In the genomic region with DNA sequence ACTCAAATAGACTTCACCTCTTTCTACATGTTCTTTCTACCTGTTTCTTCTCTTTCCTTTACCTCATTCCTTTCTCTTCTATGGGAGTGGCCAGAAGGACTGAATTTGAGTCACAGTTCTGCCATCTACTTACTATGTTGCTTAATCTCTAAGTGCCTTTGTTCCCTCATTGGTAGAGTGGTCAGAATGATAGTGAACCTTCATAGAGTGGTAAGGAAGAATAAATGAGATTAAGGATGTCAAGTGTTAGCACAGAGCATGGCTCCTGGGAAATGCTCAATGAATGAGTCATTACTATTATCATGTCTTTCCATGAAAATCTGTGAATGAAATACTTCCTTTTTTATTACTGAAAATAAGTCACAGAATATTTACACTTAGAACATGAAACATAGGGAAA, we compare ENCODE assay signal across 21 cellular contexts. TPM values are rescaled to one million over a fixed set of nuclear protein-coding genes. Genes with fewer than 3 reads are reported as not detected.
DNase-seq lines count a peak whose midpoint lies in the region; ATAC-seq and TF ChIP-seq lines count a peak whose summit lies in the region.
"Had no signal": no experiment of that assay in that cellular context is flagged by ENCODE, and none has a peak within 500 bp of the region (broad histone marks: within the 10 kb centered on the region; RNA-seq: fewer than 3 reads in every experiment).

No MANE protein-coding gene starts in this region.

- no peaks in the 10 kb centered on the region for H4K20me1 ChIP-seq in HCT116 (ENCODE audit: insufficient read depth)

- no peaks in the 10 kb centered on the region for H3K79me2 ChIP-seq in HCT116 (ENCODE audit: insufficient read depth, low read length)

- H3K4me3 ChIP-seq in AG10803 (ENCODE audit: low read length) (no peak overlapping the region), HCT116 (replicated peaks in 1 of 2; ENCODE audit: low read depth in 1 of 2, low read length in 2 of 2) (no peak overlapping the region)
- H3K4me3 ChIP-seq: ascending aorta, K562, uterus had no signal

- intact Hi-C loops in HCT116 (cut with micrococcal nuclease), result no loop called here

- no peak overlapping the region for H3K4me3 Mint-ChIP-seq in stimulated activated naive CD8-positive, alpha-beta T cell treated with anti-CD3 and anti-CD28 coated beads, Interleukin-15, amount 100 ng/mL, for 72 hours

- no TSS peak for BruUV-seq in HCT116 (replicated peaks; lab: Mats Ljungman, UMichigan)

- TF ChIP-seq RAD21 in HCT116 (IDR thresholded peaks at IDR 0.05; ENCODE audit: low read depth), result no peak

- H2AFZ ChIP-seq in HCT116 (ENCODE audit: low read depth, low read length, poor library complexity, severe bottlenecking), result no peak overlapping the region

- H3K4me1 Mint-ChIP-seq in stimulated activated naive CD8-positive, alpha-beta T cell treated with anti-CD3 and anti-CD28 coated beads, Interleukin-15, amount 100 ng/mL, for 72 hours, result no peaks in the 10 kb centered on the region

- no peak overlapping the region for H3K9ac ChIP-seq in HCT116 (ENCODE audit: low read length)

- POLR2A ChIA-PET in HCT116 (lab: Charles Lee) (no interaction called here), RWPE1 (lab: Yijun Ruan, JAX; ENCODE audit: low non-redundant PET) (no interaction called here)

- H3K36me3 ChIP-seq in HCT116 (ENCODE audit: control insufficient read depth in 1 of 2, insufficient read depth in 2 of 2, low read length in 2 of 2), result no peaks in the 10 kb centered on the region
- H3K36me3 ChIP-seq: ascending aorta, uterus had no signal

- no peak for ATAC-seq in HCT116
- no peak for ATAC-seq in stimulated activated naive CD8-positive, alpha-beta T cell treated with anti-CD3 and anti-CD28 coated beads, Interleukin-15, amount 100 ng/mL, for 72 hours
- no peak for ATAC-seq in HG02623 (IDR thresholded peaks at IDR 0.05; ENCODE audit: unreplicated experiment)
- ATAC-seq: K562 had no signal

- TF ChIP-seq CTCF in AG10803 (conservative IDR thresholded peaks at IDR 0.05; ENCODE audit: low read length), result no peak
- TF ChIP-seq CTCF in HCT116 (IDR thresholded peaks at IDR 0.05 in 2 of 3, conservative IDR thresholded peaks at IDR 0.05 in 1 of 3; ENCODE audit: borderline replicate concordance in 1 of 3, insufficient read depth in 1 of 3, low read depth in 2 of 3, low read length in 2 of 3), result no peak
- no peak for TF ChIP-seq CTCF in RWPE1 (conservative IDR thresholded peaks at IDR 0.05; ENCODE audit: low read depth)

- CTCF ChIA-PET in HCT116 (lab: Charles Lee), result no interaction called here
- CTCF ChIA-PET in RWPE1 (lab: Yijun Ruan, JAX), result interaction anchor here (0.5 kb wide), 1 partner anchor 424 kb away, joined by 3 read pairs; no protein-coding TSS in a partner anchor

- H3K27ac Mint-ChIP-seq in stimulated activated naive CD8-positive, alpha-beta T cell treated with anti-CD3 and anti-CD28 coated beads, Interleukin-15, amount 100 ng/mL, for 72 hours, result peak overlapping the region in 1 of 2 donors; percentile 86

- RAD21 ChIA-PET in HCT116 (lab: Charles Lee; ENCODE audit: low non-redundant PET in 1 of 2, low total read pairs in 2 of 2, uncharacterized antibody in 2 of 2, unreplicated experiment in 2 of 2), result no interaction called here

- H3K27ac ChIP-seq in HCT116 (ENCODE audit: low read depth, low read length) (no peak overlapping the region), RWPE1 (no peak overlapping the region)
- H3K27ac ChIP-seq: ascending aorta, uterus had no signal

- no peaks in the 10 kb centered on the region for H3K27me3 ChIP-seq in HCT116 (ENCODE audit: insufficient read depth, low read length)
- H3K27me3 ChIP-seq: ascending aorta, uterus had no signal

- peaks cover 44% of the 10 kb centered on the region for H3K27me3 Mint-ChIP-seq in stimulated activated naive CD8-positive, alpha-beta T cell treated with anti-CD3 and anti-CD28 coated beads, Interleukin-15, amount 100 ng/mL, for 72 hours

- H3K9me3 Mint-ChIP-seq in stimulated activated naive CD8-positive, alpha-beta T cell treated with anti-CD3 and anti-CD28 coated beads, Interleukin-15, amount 100 ng/mL, for 72 hours, result peaks cover 0 to 9% of the 10 kb centered on the region in 2 donors

- DNase-seq in AG10803 (ENCODE audit: low read depth) (peak; percentile 25), HCT116 (ENCODE audit: low read depth, low spot score) (no peak), RWPE1 (ENCODE audit: low spot score) (peak; percentile 16), glomerular visceral epithelial cell (ENCODE audit: extremely low spot score) (peak; percentile 17), AG08395 (ENCODE audit: low spot score) (no peak), COR-L47 (lab: John Stamatoyannopoulos, UW) (no peak)
- DNase-seq in stimulated activated naive CD8-positive, alpha-beta T cell treated with anti-CD3 and anti-CD28 coated beads, Interleukin-15, amount 100 ng/mL, for 72 hours, result no peak
- DNase-seq: activated CD8-positive, alpha-beta memory T cell treated with anti-CD3 and anti-CD28 coated beads, Interleukin-2, amount 50 U/mL, for 4 hours; activated gamma-delta T cell treated with Interleukin-2 at 50 U/mL for 16 hours; cortex of kidney; erythroblast; head of caudate nucleus; kidney; NCI-H1417; NCI-H2171 treated with DMSO at 0.1 percent for 48 hours; SHP77 treated with DMSO at 0.1 percent for 48 hours; uterus had no signal

- no peak overlapping the region for H3K4me2 ChIP-seq in HCT116 (ENCODE audit: low read length)

- TF ChIP-seq POLR2A in HCT116 (IDR thresholded peaks at IDR 0.05; ENCODE audit: borderline replicate concordance, extremely low read depth, insufficient read depth, insufficient read length), result no peak

- H3K9me2 ChIP-seq in HCT116 (ENCODE audit: insufficient read depth), result no peaks in the 10 kb centered on the region

- no peaks in the 10 kb centered on the region for H3K9me3 ChIP-seq in HCT116 (ENCODE audit: control insufficient read depth in 1 of 2, insufficient read depth in 1 of 2, low read depth in 1 of 2, low read length in 2 of 2)
- H3K9me3 ChIP-seq: ascending aorta, uterus had no signal

- H3K4me1 ChIP-seq in HCT116 (ENCODE audit: control insufficient read depth in 1 of 2, insufficient read depth in 2 of 2, low read length in 2 of 2), result no peaks in the 10 kb centered on the region
- H3K4me1 ChIP-seq: ascending aorta, uterus had no signal

TF ChIP-seq in HCT116, 20 proteins besides CTCF, POLR2A, EP300 and RAD21:
- TF ChIP-seq FOSL1 (IDR thresholded peaks at IDR 0.05; ENCODE audit: low read depth) (0 out of 2 replicates have a peak, but pooled peaks have one; percentile 18), ELF1 (IDR thresholded peaks at IDR 0.05; ENCODE audit: borderline replicate concordance, low read depth) (no peak)

RNA-seq across cellular contexts. Expression of a gene that starts 17.5 kb away (rescaled TPM):
- total RNA-seq in HCT116 (2021; ENCODE audit: unreplicated experiment), result not detected
- not detected in 2 replicates for polyA plus RNA-seq in HCT116 (2012)
- total RNA-seq: ascending aorta; kidney; T-helper 2 cell treated with Interferon-gamma antibody and Interleukin-4, amounts not matched to agents 100 ng/mL and 5 ng/mL, for 36 hours; uterus had no signal

RNA-seq across cellular contexts. Expression of a gene that starts 44.3 kb away (rescaled TPM):
- total RNA-seq in HCT116 (2021; ENCODE audit: unreplicated experiment), result not detected
- polyA plus RNA-seq in HCT116 (2012), result not detected in 2 replicates
- total RNA-seq: ascending aorta; T-helper 2 cell treated with Interferon-gamma antibody and Interleukin-4, amounts not matched to agents 100 ng/mL and 5 ng/mL, for 36 hours had no signal

Comparison
In these comparisons a context has a peak if more than half of its experiments do, and no peak if none do; other contexts are left out.
1. DNase-seq: peak in AG10803 (single experiment), RWPE1 (single experiment) and glomerular visceral epithelial cell (single experiment); none in HCT116 (single experiment), stimulated activated naive CD8-positive, alpha-beta T cell treated with anti-CD3 and anti-CD28 coated beads, Interleukin-15, amount 100 ng/mL, for 72 hours (0 of 2), AG08395 (single experiment) and COR-L47 (single experiment).